ENCODE assay signal across 8 cellular contexts in the genomic region with DNA sequence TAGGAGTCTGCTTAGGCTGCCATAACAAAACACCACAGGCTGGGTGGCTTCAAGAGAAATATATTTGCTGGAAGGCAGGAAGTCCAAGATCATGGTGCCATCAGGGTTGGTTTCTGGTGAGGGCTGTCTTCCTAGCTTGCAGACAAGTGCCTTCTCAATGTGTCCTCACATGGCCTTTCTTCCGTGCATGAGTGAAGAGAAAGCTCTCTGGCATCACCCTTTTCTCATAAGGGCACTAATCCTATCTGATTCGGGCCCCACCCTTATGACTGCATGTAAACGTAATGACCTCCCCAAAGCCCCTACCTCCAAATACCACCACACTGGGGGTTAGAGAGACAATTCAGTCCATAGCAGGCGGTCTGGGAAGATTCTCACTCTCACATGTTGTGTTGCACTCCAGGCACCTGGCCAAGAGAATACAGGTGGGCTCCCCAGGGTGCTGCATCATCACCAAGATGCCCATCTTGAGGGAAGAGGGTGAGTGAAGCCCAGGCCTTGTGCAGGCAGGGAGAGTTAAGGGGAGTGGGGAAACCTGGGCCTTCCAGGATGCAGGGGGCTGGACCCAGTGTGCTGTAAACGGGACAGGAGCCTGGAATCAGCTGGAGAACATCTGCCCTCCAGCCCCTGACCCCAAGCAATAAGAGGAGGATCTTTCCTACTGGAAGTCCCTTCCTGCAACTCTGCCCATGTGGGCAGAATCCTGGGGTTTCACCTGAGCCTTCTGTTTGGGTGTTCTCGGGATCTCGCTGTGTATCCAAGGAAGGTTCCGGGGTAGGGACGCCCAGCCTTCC. TPM values are rescaled to one million over a fixed set of nuclear protein-coding genes. Genes with fewer than 3 reads are reported as not detected.
A peak's percentile ranks its signal among the peaks of the same experiment; 100 is the strongest.
DNase-seq lines count a peak whose midpoint lies in the region; ATAC-seq and TF ChIP-seq lines count a peak whose summit lies in the region.

No MANE protein-coding gene starts in this region.

- no peaks in the 10 kb centered on the region for H3K79me2 ChIP-seq in hepatocyte

- in situ Hi-C loops in gastrocnemius medialis (cut with MboI; ENCODE audit: low sequenced_read_pairs in 4 of 4), result loop anchor here in 1 of 4 donors (25.0 kb wide), 1 partner anchor 180 kb away; no protein-coding TSS in a partner anchor

- H4K20me1 ChIP-seq in hepatocyte (ENCODE audit: insufficient read depth, poor library complexity, severe bottlenecking), result no peaks in the 10 kb centered on the region

- no peaks in the 10 kb centered on the region for H3K9me3 ChIP-seq in hepatocyte (ENCODE audit: low read depth)
- H3K9me3 ChIP-seq in gastrocnemius medialis, result no peaks in the 10 kb centered on the region

- TF ChIP-seq CTCF in GM12865 (IDR thresholded peaks at IDR 0.05; ENCODE audit: insufficient read depth, low read depth, low read length, missing control alignments), result no peak
- no peak for TF ChIP-seq CTCF in RWPE1 (conservative IDR thresholded peaks at IDR 0.05; ENCODE audit: low read depth)
- no peak for TF ChIP-seq CTCF in hepatocyte (IDR thresholded peaks at IDR 0.05; ENCODE audit: poor library complexity)
- no peak for TF ChIP-seq CTCF in gastrocnemius medialis (IDR thresholded peaks at IDR 0.05 in 4 of 5, conservative IDR thresholded peaks at IDR 0.05 in 1 of 5)

- H3K4me2 ChIP-seq in hepatocyte, result peak overlapping the region; percentile 76

- TF ChIP-seq POLR2A in gastrocnemius medialis (IDR thresholded peaks at IDR 0.05), result no peak

- no peaks in the 10 kb centered on the region for H3K4me1 ChIP-seq in hepatocyte (ENCODE audit: insufficient read depth)
- H3K4me1 ChIP-seq in gastrocnemius medialis, result peaks cover 0 to 5% of the 10 kb centered on the region in 2 donors

- H3K9me2 ChIP-seq in hepatocyte (replicated peaks; ENCODE audit: insufficient read depth), result no peaks in the 10 kb centered on the region

- CTCF ChIA-PET in RWPE1 (lab: Yijun Ruan, JAX), result interaction anchor here (0.9 to 1.0 kb wide), 2 partner anchors 10 to 29 kb away, joined by 4 read pairs; a partner anchor contains a TSS

- POLR2A ChIA-PET in RWPE1 (lab: Yijun Ruan, JAX; ENCODE audit: low non-redundant PET), result interaction anchor here (0.6 to 1.2 kb wide), 4 partner anchors 69 to 158 kb away, joined by 3 to 8 read pairs (median 4); a partner anchor contains a TSS

- peak overlapping the region; percentile 48 for H2AFZ ChIP-seq in hepatocyte

- H3K27me3 ChIP-seq in hepatocyte (no peaks in the 10 kb centered on the region), gastrocnemius medialis (no peaks in the 10 kb centered on the region)

- intact Hi-C loops in gastrocnemius medialis (cut with DNase I; ENCODE audit: low total_unique reads) (no loop called here), left colon (cut with DNase I, micrococcal nuclease) (no loop called here)

- H3K4me3 ChIP-seq in GM12865 (ENCODE audit: low read depth, low read length) (peak overlapping the region; percentile 72), hepatocyte (no peak overlapping the region), gastrocnemius medialis (peak overlapping the region in 3 of 4 donors; percentile 59 to 69 (median 66))

- no peak for DNase-seq in GM12865 (ENCODE audit: low read depth)
- DNase-seq in RWPE1 (ENCODE audit: low spot score), result no peak
- DNase-seq in hepatocyte (ENCODE audit: low spot score), result no peak
- DNase-seq in gastrocnemius medialis, result no peak
- DNase-seq in kidney tubule cell (ENCODE audit: low spot score), result no peak
- no peak for DNase-seq in SKM-1 (lab: John Stamatoyannopoulos, UW; ENCODE audit: unreplicated experiment)
- DNase-seq in left colon, result no peak

- WGBS in hepatocyte (ENCODE audit: low lambda C conversion rate, missing lambda C conversion rate), result 91% methylated on average over 9 of the region's 9 CpGs

- no peaks in the 10 kb centered on the region for H3K36me3 ChIP-seq in hepatocyte (replicated peaks; ENCODE audit: insufficient read depth, low read depth)
- no peaks in the 10 kb centered on the region for H3K36me3 ChIP-seq in gastrocnemius medialis

- peak in 1 of 2 donors; percentile 2 for ATAC-seq in gastrocnemius medialis
- ATAC-seq in HG03196 (IDR thresholded peaks at IDR 0.05; ENCODE audit: unreplicated experiment), result no peak
- ATAC-seq in left colon, result no peak

- H3K27ac ChIP-seq in RWPE1, result peak overlapping the region; percentile 74
- peak overlapping the region; percentile 86 for H3K27ac ChIP-seq in hepatocyte
- H3K27ac ChIP-seq in gastrocnemius medialis, result peak overlapping the region; percentile 76 to 87 (median 80)

RNA-seq across cellular contexts. Expression of a gene that starts 10.2 kb away (rescaled TPM):
- total RNA-seq in hepatocyte, result 0.33 TPM in 1 of 2 replicates, not detected in the other
- 0.39 and 0.70 TPM in 2 replicates for polyA plus RNA-seq in hepatocyte
- not detected for total RNA-seq in gastrocnemius medialis
- total RNA-seq in left colon, result not detected

RNA-seq across cellular contexts. Expression of a gene that starts 15.3 kb away (rescaled TPM):
- total RNA-seq in hepatocyte (0.60 and 0.72 TPM in 2 replicates), gastrocnemius medialis (1 to 10 TPM; 1.1 to 6.3 (median 4.5) TPM), left colon (1 to 10 TPM; 1.7 to 2.0 TPM)
- polyA plus RNA-seq in hepatocyte, result 0.74 and 1.2 TPM in 2 replicates

RNA-seq across cellular contexts. Expression of a gene that starts 32.9 kb away (rescaled TPM):
- total RNA-seq in hepatocyte (124 and 142 TPM in 2 replicates), gastrocnemius medialis (10 to 100 TPM; 46.7 to 77.4 (median 53.6) TPM), left colon (100 to 1,000 TPM; 153 to 176 TPM)
- 48.4 and 53.1 TPM in 2 replicates for polyA plus RNA-seq in hepatocyte

RNA-seq across cellular contexts. Expression of a gene that starts 52.1 kb away (rescaled TPM):
- total RNA-seq in hepatocyte (218 and 261 TPM in 2 replicates), gastrocnemius medialis (1 to 10 TPM in 1 of 4 donors, under 1 TPM in 1, not detected in 2; 0.03 to 1.8 TPM), left colon (100 to 1,000 TPM; 441 to 488 TPM)
- 151 and 160 TPM in 2 replicates for polyA plus RNA-seq in hepatocyte
